Comparison of ENCODE assay signal across 8 cellular contexts in the genomic region with DNA sequence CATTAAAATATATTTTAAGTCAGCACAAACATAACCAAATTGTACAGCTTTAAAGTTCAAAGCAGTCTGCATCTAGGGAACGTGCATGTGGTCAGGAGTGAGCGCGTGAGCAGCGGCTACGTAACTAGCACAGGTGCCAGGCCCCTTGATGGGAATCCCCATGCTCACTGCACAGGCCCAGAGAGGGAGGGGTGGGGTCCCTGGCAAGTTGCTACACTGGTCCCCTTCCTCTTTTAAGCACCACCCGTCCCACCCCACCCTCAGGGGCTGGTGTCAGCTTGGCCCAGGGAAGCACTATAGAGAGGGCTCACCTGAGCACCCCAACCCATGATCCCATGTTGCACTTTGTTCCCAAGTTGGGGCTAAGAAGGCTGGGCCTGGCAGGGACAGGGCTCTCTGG. TPM values are rescaled to one million over a fixed set of nuclear protein-coding genes. Genes with fewer than 3 reads are reported as not detected.
DNase-seq lines count a peak whose midpoint lies in the region; ATAC-seq and TF ChIP-seq lines count a peak whose summit lies in the region.

No MANE protein-coding gene starts in this region.

- no peaks in the 10 kb centered on the region for H3K27me3 Mint-ChIP-seq in activated CD4-positive, alpha-beta memory T cell treated with anti-CD3 and anti-CD28 coated beads, Interleukin-2, amount 10 ng/mL, durations not matched to agents 7 days and 5 days

- H3K9me3 Mint-ChIP-seq in activated CD4-positive, alpha-beta memory T cell treated with anti-CD3 and anti-CD28 coated beads, Interleukin-2, amount 10 ng/mL, durations not matched to agents 7 days and 5 days: no peaks in the 10 kb centered on the region

- no peaks in the 10 kb centered on the region for H3K9me2 ChIP-seq in SK-N-SH

- TF ChIP-seq EP300 in SK-N-SH (IDR thresholded peaks at IDR 0.05; ENCODE audit: borderline replicate concordance in 1 of 2, low read depth in 1 of 2, low read length in 1 of 2): no peak

- peak overlapping the region; percentile 98 for H3K9ac ChIP-seq in SK-N-SH

- peaks cover 15% of the 10 kb centered on the region for H3K79me2 ChIP-seq in SK-N-SH (ENCODE audit: insufficient read depth)

- H3K9me3 ChIP-seq in SK-N-SH: no peaks in the 10 kb centered on the region

- no peaks in the 10 kb centered on the region for H4K20me1 ChIP-seq in SK-N-SH (ENCODE audit: insufficient read depth)

- CTCF ChIA-PET in SK-N-SH (lab: Yijun Ruan, JAX): interaction anchor here (0.9 to 2.7 kb wide), 4 partner anchors 23 to 78 kb away, joined by 4 to 12 read pairs (median 6); a partner anchor contains a TSS
- CTCF ChIA-PET in activated CD4-positive, alpha-beta memory T cell treated with anti-CD3 and anti-CD28 coated beads, Interleukin-2, amount 10 ng/mL, durations not matched to agents 7 days and 5 days (lab: Charles Lee): interaction anchor here (1.3 to 2.4 kb wide), 2 partner anchors 16 to 185 kb away, joined by 3 to 12 read pairs; no protein-coding TSS in a partner anchor

- peaks cover 33% of the 10 kb centered on the region for H3K36me3 Mint-ChIP-seq in activated CD4-positive, alpha-beta memory T cell treated with anti-CD3 and anti-CD28 coated beads, Interleukin-2, amount 10 ng/mL, durations not matched to agents 7 days and 5 days (ENCODE audit: low read depth)

- no peaks in the 10 kb centered on the region for H3K27me3 ChIP-seq in SK-N-SH (ENCODE audit: insufficient read depth)

- peak overlapping the region; percentile 100 for H3K4me2 ChIP-seq in SK-N-SH

- H3K27ac ChIP-seq in SK-N-SH (ENCODE audit: low read depth in 2 of 2, low read length in 1 of 2): peak overlapping the region; percentile 81 to 87

- peak overlapping the region; percentile 81; the same call in 1 of the 2 replicates for H2AFZ ChIP-seq in SK-N-SH (ENCODE audit: low read depth)

- H3K27ac Mint-ChIP-seq in activated CD4-positive, alpha-beta memory T cell treated with anti-CD3 and anti-CD28 coated beads, Interleukin-2, amount 10 ng/mL, durations not matched to agents 7 days and 5 days: peak overlapping the region; percentile 97

- H3K4me3 ChIP-seq in SK-N-SH (ENCODE audit: low read depth in 2 of 2, low read length in 1 of 2) (peak overlapping the region; percentile 67 to 99), skeletal muscle cell (ENCODE audit: low read depth, low read length) (peak overlapping the region; percentile 99)

- H3K36me3 ChIP-seq in SK-N-SH (replicated peaks in 1 of 2; ENCODE audit: control insufficient read depth in 1 of 2, insufficient read depth in 2 of 2, low read length in 1 of 2): peaks cover 6 to 53% of the 10 kb centered on the region in 2 experiments

- peak; percentile 53 for DNase-seq in SK-N-SH
- DNase-seq in activated CD4-positive, alpha-beta memory T cell treated with anti-CD3 and anti-CD28 coated beads, Interleukin-2, amount 10 ng/mL, durations not matched to agents 7 days and 5 days: peak; percentile 37
- DNase-seq in cardiac septum (ENCODE audit: low spot score): peak; percentile 71
- no peak for DNase-seq in skeletal muscle cell (ENCODE audit: low read depth)

- POLR2A ChIA-PET in SK-N-SH (lab: Yijun Ruan, JAX): interaction anchor here (2.2 kb wide), 1 partner anchor 115 kb away, joined by 8 read pairs; no protein-coding TSS in a partner anchor
- POLR2A ChIA-PET in activated CD4-positive, alpha-beta memory T cell treated with anti-CD3 and anti-CD28 coated beads, Interleukin-2, amount 10 ng/mL, durations not matched to agents 7 days and 5 days (lab: Charles Lee): interaction anchor here (0.7 to 2.2 kb wide), 14 partner anchors 11 to 631 kb away, joined by 3 to 8 read pairs (median 4); a partner anchor contains a TSS

- H3K4me1 Mint-ChIP-seq in activated CD4-positive, alpha-beta memory T cell treated with anti-CD3 and anti-CD28 coated beads, Interleukin-2, amount 10 ng/mL, durations not matched to agents 7 days and 5 days: peaks cover 38% of the 10 kb centered on the region

- H3F3A ChIP-seq in SK-N-SH (replicated peaks; ENCODE audit: insufficient read depth): peaks cover 14% of the 10 kb centered on the region

- no peak for ATAC-seq in SK-N-SH treated with all-trans-retinoic acid at 6 μM for 48 hours
- no peak for ATAC-seq in HG03196 (IDR thresholded peaks at IDR 0.05; ENCODE audit: unreplicated experiment)
- ATAC-seq in GM18868 (IDR thresholded peaks at IDR 0.05; ENCODE audit: unreplicated experiment): no peak
- no peak for ATAC-seq in HG02798 (IDR thresholded peaks at IDR 0.05; ENCODE audit: poor library complexity, unreplicated experiment)

- H3K4me3 Mint-ChIP-seq in activated CD4-positive, alpha-beta memory T cell treated with anti-CD3 and anti-CD28 coated beads, Interleukin-2, amount 10 ng/mL, durations not matched to agents 7 days and 5 days: peak overlapping the region; percentile 91

- 53% methylated on average over 5 of the region's 6 CpGs for WGBS in SK-N-SH (ENCODE audit: low lambda C conversion rate)

- TF ChIP-seq RAD21 in SK-N-SH (IDR thresholded peaks at IDR 0.05; ENCODE audit: low read length): no peak

- H3K4me1 ChIP-seq in SK-N-SH (ENCODE audit: control insufficient read depth in 1 of 2, insufficient read depth in 2 of 2, low read depth in 1 of 2, low read length in 1 of 2): peaks cover 8 to 20% of the 10 kb centered on the region in 2 experiments; a peak in 2 of 4 replicates

- intact Hi-C loops in cardiac septum (cut with DNase I): loop anchor here (5.0 kb wide), 1 partner anchor 63 kb away; a partner anchor contains a TSS

- TF ChIP-seq CTCF in SK-N-SH (IDR thresholded peaks at IDR 0.05): no peak

TF ChIP-seq in SK-N-SH, 30 proteins besides CTCF, POLR2A, EP300 and RAD21 (continues in another document):
- TF ChIP-seq CHD2 (IDR thresholded peaks at IDR 0.05; ENCODE audit: low read length, partially characterized antibody) (no peak), RXRA (IDR thresholded peaks at IDR 0.05; ENCODE audit: borderline replicate concordance, low read depth) (no peak), RCOR1 (IDR thresholded peaks at IDR 0.05; ENCODE audit: low read length) (no peak)

TF ChIP-seq in SK-N-SH treated with all-trans-retinoic acid at 6 μM for 48 hours, 23 proteins besides CTCF, POLR2A, EP300 and RAD21:
- no peak for TF ChIP-seq OSR1 (CRISPR knock-in tag; IDR thresholded peaks at IDR 0.05)
- no peak for TF ChIP-seq ARNTL (CRISPR knock-in tag; IDR thresholded peaks at IDR 0.05; ENCODE audit: borderline replicate concordance, low read depth)
- TF ChIP-seq, protein P1, sequence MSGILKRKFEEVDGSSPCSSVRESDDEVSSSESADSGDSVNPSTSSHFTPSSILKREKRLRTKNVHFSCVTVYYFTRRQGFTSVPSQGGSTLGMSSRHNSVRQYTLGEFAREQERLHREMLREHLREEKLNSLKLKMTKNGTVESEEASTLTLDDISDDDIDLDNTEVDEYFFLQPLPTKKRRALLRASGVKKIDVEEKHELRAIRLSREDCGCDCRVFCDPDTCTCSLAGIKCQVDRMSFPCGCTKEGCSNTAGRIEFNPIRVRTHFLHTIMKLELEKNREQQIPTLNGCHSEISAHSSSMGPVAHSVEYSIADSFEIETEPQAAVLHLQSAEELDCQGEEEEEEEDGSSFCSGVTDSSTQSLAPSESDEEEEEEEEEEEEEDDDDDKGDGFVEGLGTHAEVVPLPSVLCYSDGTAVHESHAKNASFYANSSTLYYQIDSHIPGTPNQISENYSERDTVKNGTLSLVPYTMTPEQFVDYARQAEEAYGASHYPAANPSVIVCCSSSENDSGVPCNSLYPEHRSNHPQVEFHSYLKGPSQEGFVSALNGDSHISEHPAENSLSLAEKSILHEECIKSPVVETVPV (CRISPR knock-in tag; IDR thresholded peaks at IDR 0.05): no peak
- no peak for TF ChIP-seq BACH2 (CRISPR knock-in tag; IDR thresholded peaks at IDR 0.05; ENCODE audit: borderline replicate concordance)
- no peak for TF ChIP-seq CSDC2 (CRISPR knock-in tag; IDR thresholded peaks at IDR 0.05)
- TF ChIP-seq ZNF565 (CRISPR knock-in tag; conservative IDR thresholded peaks at IDR 0.05; ENCODE audit: low read depth): no peak

RNA-seq across cellular contexts. Expression of a gene that starts 0.8 kb away (rescaled TPM):
- polyA plus RNA-seq in SK-N-SH (2012; rRNA removed): 25.1 and 28.3 TPM in 2 replicates
- 9.2 and 16.1 TPM in 2 replicates for polyA plus RNA-seq in SK-N-SH (2012; cell fraction: cytosol; rRNA removed)
- 47.8 and 50.9 TPM in 2 replicates for polyA plus RNA-seq in SK-N-SH (2012; cell fraction: nucleus; rRNA removed)
- 10 to 100 TPM; 48.2 to 49.0 TPM for total RNA-seq in activated CD4-positive, alpha-beta memory T cell treated with anti-CD3 and anti-CD28 coated beads, Interleukin-2, amount 10 ng/mL, durations not matched to agents 7 days and 5 days
- total RNA-seq in cardiac septum: 19.5 TPM

RNA-seq across cellular contexts. Expression of a gene that starts 5.1 kb away (rescaled TPM):
- 1.1 and 1.2 TPM in 2 replicates for polyA plus RNA-seq in SK-N-SH (2012; rRNA removed)
- polyA plus RNA-seq in SK-N-SH (2012; cell fraction: cytosol; rRNA removed): 0.66 TPM in 1 of 2 replicates, not detected in the other
- polyA plus RNA-seq in SK-N-SH (2012; cell fraction: nucleus; rRNA removed): 5.8 and 6.5 TPM in 2 replicates
- under 1 TPM; 0.23 to 0.28 TPM for total RNA-seq in activated CD4-positive, alpha-beta memory T cell treated with anti-CD3 and anti-CD28 coated beads, Interleukin-2, amount 10 ng/mL, durations not matched to agents 7 days and 5 days
- 0.35 TPM for total RNA-seq in cardiac septum

RNA-seq across cellular contexts. Expression of a gene that starts 35.2 kb away (rescaled TPM):
- 48.1 and 53.3 TPM in 2 replicates for polyA plus RNA-seq in SK-N-SH (2012; rRNA removed)
- 15.5 and 21.9 TPM in 2 replicates for polyA plus RNA-seq in SK-N-SH (2012; cell fraction: cytosol; rRNA removed)
- 151 and 186 TPM in 2 replicates for polyA plus RNA-seq in SK-N-SH (2012; cell fraction: nucleus; rRNA removed)
- total RNA-seq in activated CD4-positive, alpha-beta memory T cell treated with anti-CD3 and anti-CD28 coated beads, Interleukin-2, amount 10 ng/mL, durations not matched to agents 7 days and 5 days: 10 to 100 TPM; 35.5 to 38.3 TPM
- total RNA-seq in cardiac septum: 59.4 TPM

RNA-seq across cellular contexts. Expression of a gene that starts 35.3 kb away (rescaled TPM):
- 35.1 and 46.3 TPM in 2 replicates for polyA plus RNA-seq in SK-N-SH (2012; rRNA removed)
- polyA plus RNA-seq in SK-N-SH (2012; cell fraction: cytosol; rRNA removed): 2.8 and 4.5 TPM in 2 replicates
- 411 and 496 TPM in 2 replicates for polyA plus RNA-seq in SK-N-SH (2012; cell fraction: nucleus; rRNA removed)
- 10 to 100 TPM in 1 of 2 experiments, 1 to 10 TPM in 1; 8.6 to 12.4 TPM for total RNA-seq in activated CD4-positive, alpha-beta memory T cell treated with anti-CD3 and anti-CD28 coated beads, Interleukin-2, amount 10 ng/mL, durations not matched to agents 7 days and 5 days
- 6.4 TPM for total RNA-seq in cardiac septum

RNA-seq across cellular contexts. Expression of a gene that starts 50.4 kb away (rescaled TPM):
- 112 and 122 TPM in 2 replicates for polyA plus RNA-seq in SK-N-SH (2012; rRNA removed)
- polyA plus RNA-seq in SK-N-SH (2012; cell fraction: cytosol; rRNA removed): 61.5 and 82.7 TPM in 2 replicates
- polyA plus RNA-seq in SK-N-SH (2012; cell fraction: nucleus; rRNA removed): 196 and 200 TPM in 2 replicates
- total RNA-seq in activated CD4-positive, alpha-beta memory T cell treated with anti-CD3 and anti-CD28 coated beads, Interleukin-2, amount 10 ng/mL, durations not matched to agents 7 days and 5 days: 100 to 1,000 TPM; 132 to 136 TPM
- total RNA-seq in cardiac septum: 81.4 TPM
